28 cellular contexts compared by ENCODE assay signal in the genomic region with DNA sequence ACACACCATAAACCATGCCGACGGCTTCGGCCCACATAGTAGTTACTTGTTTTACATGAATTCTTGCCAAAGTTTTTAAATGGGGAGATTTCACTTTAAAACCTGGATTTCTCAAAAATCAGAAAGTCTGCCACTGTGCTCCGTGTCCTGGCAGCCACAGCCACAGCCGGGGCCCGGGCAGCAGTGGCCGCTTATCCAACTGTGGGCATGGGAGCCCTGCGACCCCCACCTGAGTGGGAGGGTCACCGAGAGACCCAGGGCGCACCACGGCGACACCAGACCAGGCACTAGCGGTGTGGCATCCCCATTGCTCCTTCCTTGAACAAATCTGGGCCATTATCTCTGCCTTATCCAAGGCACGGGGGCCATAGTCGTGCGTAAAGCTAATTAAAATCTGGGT.
"Had no signal": no experiment of that assay in that cellular context is flagged by ENCODE, and none has a peak within 500 bp of the region (broad histone marks: within the 10 kb centered on the region; RNA-seq: fewer than 3 reads in every experiment).

No MANE protein-coding gene starts in this region.

- H3K27ac ChIP-seq: colonic mucosa, coronary artery, dorsolateral prefrontal cortex, epithelial cell of prostate, esophagus muscularis mucosa, esophagus squamous epithelium, foreskin keratinocyte, gastrocnemius medialis, gastroesophageal sphincter, heart left ventricle, heart right ventricle had no signal

- H3K36me3 ChIP-seq: colonic mucosa, esophagus muscularis mucosa, esophagus squamous epithelium, gastrocnemius medialis, gastroesophageal sphincter, heart left ventricle, heart right ventricle had no signal

- DNase-seq: colonic mucosa; cortex of kidney; dermis blood vessel endothelial cell; dorsolateral prefrontal cortex; effector CD4-positive, alpha-beta T cell; effector CD8-positive, alpha-beta T cell; effector memory CD4-positive, alpha-beta T cell; effector memory CD8-positive, alpha-beta T cell; endodermal cell; erythroblast; esophagus squamous epithelium; foreskin fibroblast; foreskin keratinocyte; foreskin melanocyte; gastrocnemius medialis; glutamatergic neuron; head of caudate nucleus; heart left ventricle; heart right ventricle had no signal

- H3K27me3 ChIP-seq: colonic mucosa, dorsolateral prefrontal cortex, esophagus muscularis mucosa, gastrocnemius medialis had no signal

- H3K9me3 ChIP-seq: colonic mucosa, esophagus muscularis mucosa, esophagus squamous epithelium, gastrocnemius medialis, gastroesophageal sphincter, heart left ventricle, heart right ventricle had no signal

- H3K4me1 ChIP-seq: colonic mucosa, esophagus muscularis mucosa, esophagus squamous epithelium, foreskin keratinocyte, gastrocnemius medialis, gastroesophageal sphincter had no signal

- H3K4me3 ChIP-seq: colonic mucosa, coronary artery, dorsolateral prefrontal cortex, esophagus muscularis mucosa, esophagus squamous epithelium, gastrocnemius medialis, gastroesophageal sphincter, heart left ventricle, heart right ventricle had no signal

- ATAC-seq: effector memory CD8-positive, alpha-beta T cell; esophagus mucosa; foreskin keratinocyte; gastrocnemius medialis; gastroesophageal sphincter; heart left ventricle; heart right ventricle had no signal

- FAIRE-seq: colon, endometrium, endothelial cell of umbilical vein, frontal cortex had no signal
